Comparison of ENCODE assay signal across 2 cellular contexts in genomic region chr6:2141644-2142290, GRCh38.
TF ChIP-seq lines count a peak whose summit lies in the region.

No MANE protein-coding gene starts in this region.

TF ChIP-seq in HEK293, 187 proteins besides CTCF, POLR2A, EP300 and RAD21:
- TF ChIP-seq ZNF391 (tag by site-specific recombination; IDR thresholded peaks at IDR 0.05; ENCODE audit: borderline replicate concordance, low read depth) = no peak
- TF ChIP-seq GFI1B (tag by site-specific recombination; IDR thresholded peaks at IDR 0.05) = no peak
- TF ChIP-seq OVOL3 (tag by site-specific recombination; IDR thresholded peaks at IDR 0.05) = no peak
- no peak for TF ChIP-seq ZNF626 (tag by site-specific recombination; IDR thresholded peaks at IDR 0.05)
- no peak for TF ChIP-seq ZNF24 (tag by site-specific recombination; IDR thresholded peaks at IDR 0.05)
- no peak for TF ChIP-seq PRDM10 (tag by site-specific recombination; IDR thresholded peaks at IDR 0.05)
- peak; percentile 70 for TF ChIP-seq ZNF596 (tag by site-specific recombination; IDR thresholded peaks at IDR 0.05)
- TF ChIP-seq GLI4 (tag by site-specific recombination; IDR thresholded peaks at IDR 0.05) = no peak
- TF ChIP-seq EGR2 (tag by site-specific recombination; IDR thresholded peaks at IDR 0.05; ENCODE audit: low read depth) = peak; percentile 63
- peak; percentile 18; the same call in 1 of the 2 replicates for TF ChIP-seq ZFHX2 (tag by site-specific recombination; conservative IDR thresholded peaks at IDR 0.05)
- TF ChIP-seq ZNF658 (tag by site-specific recombination; IDR thresholded peaks at IDR 0.05) = no peak

TF ChIP-seq in H1, 55 proteins besides CTCF, POLR2A, EP300 and RAD21:
- TF ChIP-seq HDAC2 (IDR thresholded peaks at IDR 0.05; ENCODE audit: borderline replicate concordance in 1 of 2, low read depth in 2 of 2, low read length in 2 of 2) = no peak
- TF ChIP-seq SIX5 (IDR thresholded peaks at IDR 0.05; ENCODE audit: low read depth, low read length) = no peak
- TF ChIP-seq GABPA (IDR thresholded peaks at IDR 0.05; ENCODE audit: borderline replicate concordance, insufficient read depth, low read length) = no peak
- no peak for TF ChIP-seq TBP (IDR thresholded peaks at IDR 0.05; ENCODE audit: low read depth, low read length)
- TF ChIP-seq, protein P1, sequence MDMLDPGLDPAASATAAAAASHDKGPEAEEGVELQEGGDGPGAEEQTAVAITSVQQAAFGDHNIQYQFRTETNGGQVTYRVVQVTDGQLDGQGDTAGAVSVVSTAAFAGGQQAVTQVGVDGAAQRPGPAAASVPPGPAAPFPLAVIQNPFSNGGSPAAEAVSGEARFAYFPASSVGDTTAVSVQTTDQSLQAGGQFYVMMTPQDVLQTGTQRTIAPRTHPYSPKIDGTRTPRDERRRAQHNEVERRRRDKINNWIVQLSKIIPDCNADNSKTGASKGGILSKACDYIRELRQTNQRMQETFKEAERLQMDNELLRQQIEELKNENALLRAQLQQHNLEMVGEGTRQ (IDR thresholded peaks at IDR 0.05; ENCODE audit: low read length) = no peak
- TF ChIP-seq RNF2 (IDR thresholded peaks at IDR 0.05; ENCODE audit: borderline replicate concordance, low read depth, low read length, missing control alignments, poor library complexity, severe bottlenecking) = no peak
- no peak for TF ChIP-seq KDM1A (IDR thresholded peaks at IDR 0.05; ENCODE audit: borderline replicate concordance, low read length)
- TF ChIP-seq TAF1 (IDR thresholded peaks at IDR 0.05; ENCODE audit: low read depth, low read length) = no peak
- no peak for TF ChIP-seq KDM5A (IDR thresholded peaks at IDR 0.05; ENCODE audit: low read length)
- TF ChIP-seq, protein P2, sequence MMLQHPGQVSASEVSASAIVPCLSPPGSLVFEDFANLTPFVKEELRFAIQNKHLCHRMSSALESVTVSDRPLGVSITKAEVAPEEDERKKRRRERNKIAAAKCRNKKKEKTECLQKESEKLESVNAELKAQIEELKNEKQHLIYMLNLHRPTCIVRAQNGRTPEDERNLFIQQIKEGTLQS (IDR thresholded peaks at IDR 0.05; ENCODE audit: insufficient read depth, low read depth, low read length) = no peak
- TF ChIP-seq ASH2L (IDR thresholded peaks at IDR 0.05; ENCODE audit: low read length) = no peak
- no peak for TF ChIP-seq TAF7 (optimal IDR thresholded peaks at IDR 0.05; ENCODE audit: borderline replicate concordance, low read depth, low read length)
- TF ChIP-seq BCL11A (IDR thresholded peaks at IDR 0.05; ENCODE audit: low read depth in 2 of 2, low read length in 2 of 2) = no peak
- no peak for TF ChIP-seq MAFK (IDR thresholded peaks at IDR 0.05; ENCODE audit: low read depth, low read length)
- TF ChIP-seq GTF2F1 (IDR thresholded peaks at IDR 0.05; ENCODE audit: borderline replicate concordance, low read depth, low read length) = no peak
- no peak for TF ChIP-seq JUN (IDR thresholded peaks at IDR 0.05; ENCODE audit: low read depth, low read length)
- no peak for TF ChIP-seq EZH2 (IDR thresholded peaks at IDR 0.05; ENCODE audit: low read depth, low read length, severe bottlenecking)
